Comparison of ENCODE assay signal across 30 cellular contexts in genomic region chr5:107526263-107526937, GRCh38.
DNase-seq lines count a peak whose midpoint lies in the region; ATAC-seq and TF ChIP-seq lines count a peak whose summit lies in the region.
"Had no signal": no experiment of that assay in that cellular context is flagged by ENCODE, and none has a peak within 500 bp of the region (broad histone marks: within the 10 kb centered on the region; RNA-seq: fewer than 3 reads in every experiment).

No MANE protein-coding gene starts in this region.

- no peak overlapping the region for H2BK5ac ChIP-seq in mesenchymal stem cell (ENCODE audit: low read depth, low read length, poor library complexity, severe bottlenecking)

- H3K36me3 Mint-ChIP-seq in type B pancreatic cell, result peaks cover 9% of the 10 kb centered on the region
- H3K36me3 Mint-ChIP-seq: activated naive CD4-positive, alpha-beta T cell treated with anti-CD3 and anti-CD28 coated beads, Interleukin-2, amount 50 U/mL, for 24 hours; CD4-positive, CD25-positive, alpha-beta regulatory T cell had no signal

- H4K20me1 ChIP-seq in SK-N-SH (ENCODE audit: insufficient read depth), result no peaks in the 10 kb centered on the region

- H3K79me1 ChIP-seq in mesenchymal stem cell (replicated peaks; ENCODE audit: low read length, poor library complexity, severe bottlenecking), result peaks cover 17% of the 10 kb centered on the region

- no peaks in the 10 kb centered on the region for H3K36me3 ChIP-seq in SK-N-SH (replicated peaks in 1 of 2; ENCODE audit: control insufficient read depth in 1 of 2, insufficient read depth in 2 of 2, low read length in 1 of 2)
- no peaks in the 10 kb centered on the region for H3K36me3 ChIP-seq in mesenchymal stem cell (ENCODE audit: control insufficient read depth in 1 of 2, insufficient read depth in 2 of 2, low read depth in 1 of 2, low read length in 2 of 2)
- H3K36me3 ChIP-seq: neural progenitor cell, vagina had no signal

- H3K4me1 ChIP-seq in SK-N-SH (ENCODE audit: control insufficient read depth in 1 of 2, insufficient read depth in 2 of 2, low read depth in 1 of 2, low read length in 1 of 2) (peaks cover 0 to 4% of the 10 kb centered on the region in 2 experiments; a peak in 3 of 4 replicates), mesenchymal stem cell (ENCODE audit: control insufficient read depth, insufficient read depth, low read depth, low read length) (peaks cover 7% of the 10 kb centered on the region)
- H3K4me1 ChIP-seq: vagina had no signal

- H3K79me2 ChIP-seq in SK-N-SH (ENCODE audit: insufficient read depth), result no peaks in the 10 kb centered on the region

- H3F3A ChIP-seq in SK-N-SH (replicated peaks; ENCODE audit: insufficient read depth), result no peaks in the 10 kb centered on the region

- no peak overlapping the region for H3K18ac ChIP-seq in mesenchymal stem cell (ENCODE audit: low read depth in 1 of 2, low read length in 2 of 2)

- DNase-seq in SK-N-SH (no peak), dedifferentiated amniotic fluid mesenchymal stem cell (ENCODE audit: extremely low spot score) (peak; percentile 41), mesenchymal stem cell (peak; percentile 26), type B pancreatic cell (ENCODE audit: extremely low spot score, unreplicated experiment) (no peak), NCI-H748 treated with DMSO at 0.1 percent for 48 hours (lab: John Stamatoyannopoulos, UW) (no peak)
- DNase-seq: activated CD4-positive, alpha-beta memory T cell treated with anti-CD3 and anti-CD28 coated beads, Interleukin-2, amount 10 ng/mL, durations not matched to agents 7 days and 5 days; activated CD4-positive, CD25-positive, alpha-beta regulatory T cell treated with anti-CD3 and anti-CD28 coated beads, Interleukin-2, amount 50 U/mL, for 72 hours; activated CD8-positive, alpha-beta memory T cell treated with anti-CD3 and anti-CD28 coated beads, Interleukin-2, amount 50 U/mL, for 48 hours; CD4-positive, CD25-positive, alpha-beta regulatory T cell; dorsolateral prefrontal cortex; KBM-7; NCI-H1417; NCI-H2081; NCI-H226; NCI-H774; stimulated activated CD4-positive, alpha-beta T cell treated with anti-CD3 and anti-CD28 coated beads, Interleukin-15, amount 100 ng/mL, for 24 hours; stimulated activated naive CD4-positive, alpha-beta T cell; T-helper 17 cell had no signal

- peak overlapping the region; percentile 29 for H3K27ac Mint-ChIP-seq in type B pancreatic cell
- H3K27ac Mint-ChIP-seq: activated CD4-positive, alpha-beta memory T cell treated with anti-CD3 and anti-CD28 coated beads, Interleukin-2, amount 10 ng/mL, durations not matched to agents 7 days and 5 days; activated naive CD4-positive, alpha-beta T cell treated with anti-CD3 and anti-CD28 coated beads, Interleukin-2, amount 50 U/mL, for 24 hours; activated T-helper 2 cell treated with anti-CD3 and anti-CD28 coated beads, Interferon-gamma antibody, Interleukin-2, Interleukin-4, amounts not matched to agents 10 μg/mL and 5 μg/mL and 100 μg/mL, durations not matched to agents 14 hours and 24 hours and 36 hours; CD4-positive, CD25-positive, alpha-beta regulatory T cell; neural progenitor cell; progenitor cell of endocrine pancreas; T-helper 17 cell had no signal

- no peak overlapping the region for H3K4ac ChIP-seq in mesenchymal stem cell (ENCODE audit: low read depth in 1 of 2, low read length in 2 of 2)

- H3K9ac ChIP-seq in SK-N-SH, result no peak overlapping the region
- H3K9ac ChIP-seq in mesenchymal stem cell (ENCODE audit: low read length), result peak overlapping the region; percentile 6
- H3K9ac ChIP-seq: neural progenitor cell had no signal

- no peak overlapping the region for H3K14ac ChIP-seq in mesenchymal stem cell (ENCODE audit: low read length in 2 of 2)

- POLR2A ChIA-PET in SK-N-SH (lab: Yijun Ruan, JAX), result no interaction called here

- H3K4me2 ChIP-seq in SK-N-SH, result no peak overlapping the region
- no peak overlapping the region for H3K4me2 ChIP-seq in mesenchymal stem cell (ENCODE audit: low read length, poor library complexity, severe bottlenecking)
- H3K4me2 ChIP-seq: neural progenitor cell had no signal

- TF ChIP-seq EP300 in SK-N-SH (IDR thresholded peaks at IDR 0.05; ENCODE audit: borderline replicate concordance in 1 of 2, low read depth in 1 of 2, low read length in 1 of 2), result no peak

- H3K9me3 Mint-ChIP-seq in type B pancreatic cell, result no peaks in the 10 kb centered on the region
- H3K9me3 Mint-ChIP-seq: activated CD4-positive, alpha-beta memory T cell treated with anti-CD3 and anti-CD28 coated beads, Interleukin-2, amount 10 ng/mL, durations not matched to agents 7 days and 5 days; activated naive CD4-positive, alpha-beta T cell treated with anti-CD3 and anti-CD28 coated beads, Interleukin-2, amount 50 U/mL, for 24 hours; activated T-helper 2 cell treated with anti-CD3 and anti-CD28 coated beads, Interferon-gamma antibody, Interleukin-2, Interleukin-4, amounts not matched to agents 10 μg/mL and 5 μg/mL and 100 μg/mL, durations not matched to agents 14 hours and 24 hours and 36 hours; central memory CD8-positive, alpha-beta T cell; neural progenitor cell had no signal

- TF ChIP-seq RAD21 in SK-N-SH (IDR thresholded peaks at IDR 0.05; ENCODE audit: low read length), result no peak

- H3K4me3 ChIP-seq in SK-N-SH (ENCODE audit: low read depth in 2 of 2, low read length in 1 of 2) (no peak overlapping the region), mesenchymal stem cell (ENCODE audit: insufficient read depth in 1 of 2, low read depth in 1 of 2, low read length in 2 of 2) (no peak overlapping the region)
- H3K4me3 ChIP-seq: dorsolateral prefrontal cortex, neural progenitor cell, SK-N-MC, vagina had no signal

- CTCF ChIA-PET in SK-N-SH (lab: Yijun Ruan, JAX), result interaction anchor here (0.7 kb wide), 1 partner anchor 66 kb away, joined by 3 read pairs; no protein-coding TSS in a partner anchor

- H2BK120ac ChIP-seq in mesenchymal stem cell (ENCODE audit: low read depth, low read length), result no peak overlapping the region

- H4K8ac ChIP-seq in mesenchymal stem cell (ENCODE audit: low read length), result no peak overlapping the region

- no peak; the same call in 2 of the 3 replicates for ATAC-seq in SK-N-SH treated with all-trans-retinoic acid at 6 μM for 48 hours
- ATAC-seq in GM19351 (IDR thresholded peaks at IDR 0.05; ENCODE audit: unreplicated experiment), result no peak
- no peak for ATAC-seq in GM21737 (IDR thresholded peaks at IDR 0.05; ENCODE audit: unreplicated experiment)
- ATAC-seq: sciatic nerve, T-helper 17 cell had no signal

- H3K9me2 ChIP-seq in SK-N-SH, result no peaks in the 10 kb centered on the region

- peaks cover 20% of the 10 kb centered on the region for H3K4me1 Mint-ChIP-seq in type B pancreatic cell (ENCODE audit: unreplicated experiment)
- H3K4me1 Mint-ChIP-seq: activated CD4-positive, alpha-beta memory T cell treated with anti-CD3 and anti-CD28 coated beads, Interleukin-2, amount 10 ng/mL, durations not matched to agents 7 days and 5 days; activated naive CD4-positive, alpha-beta T cell treated with anti-CD3 and anti-CD28 coated beads, Interleukin-2, amount 50 U/mL, for 24 hours; CD4-positive, CD25-positive, alpha-beta regulatory T cell; central memory CD8-positive, alpha-beta T cell had no signal

- no peak for TF ChIP-seq CTCF in SK-N-SH (IDR thresholded peaks at IDR 0.05)
- no peak for TF ChIP-seq CTCF in type B pancreatic cell (conservative IDR thresholded peaks at IDR 0.05)

- H3K4me3 Mint-ChIP-seq in type B pancreatic cell, result no peak overlapping the region
- H3K4me3 Mint-ChIP-seq: activated CD4-positive, alpha-beta memory T cell treated with anti-CD3 and anti-CD28 coated beads, Interleukin-2, amount 10 ng/mL, durations not matched to agents 7 days and 5 days; activated naive CD4-positive, alpha-beta T cell treated with anti-CD3 and anti-CD28 coated beads, Interleukin-2, amount 50 U/mL, for 24 hours; CD4-positive, CD25-positive, alpha-beta regulatory T cell; central memory CD8-positive, alpha-beta T cell; neural progenitor cell; T-helper 17 cell had no signal

- no peak overlapping the region for H2BK12ac ChIP-seq in mesenchymal stem cell (ENCODE audit: low read length in 2 of 2)

- no peak overlapping the region for H3K23ac ChIP-seq in mesenchymal stem cell (ENCODE audit: low read length in 2 of 2)

- H3K9me3 ChIP-seq in SK-N-SH, result no peaks in the 10 kb centered on the region
- H3K9me3 ChIP-seq in mesenchymal stem cell (ENCODE audit: control insufficient read depth, low read length), result no peaks in the 10 kb centered on the region
- H3K9me3 ChIP-seq: vagina had no signal

- H3K27me3 Mint-ChIP-seq in type B pancreatic cell, result no peaks in the 10 kb centered on the region
- H3K27me3 Mint-ChIP-seq: central memory CD8-positive, alpha-beta T cell; progenitor cell of endocrine pancreas; T-helper 17 cell had no signal

- H2AK5ac ChIP-seq in mesenchymal stem cell (ENCODE audit: low read length, severe bottlenecking), result no peak overlapping the region

- no peak overlapping the region for H4K91ac ChIP-seq in mesenchymal stem cell (ENCODE audit: low read length)

- no peak overlapping the region for H2BK15ac ChIP-seq in mesenchymal stem cell (ENCODE audit: low read depth, poor library complexity, severe bottlenecking)

- H2AFZ ChIP-seq in SK-N-SH (ENCODE audit: low read depth) (no peak overlapping the region), mesenchymal stem cell (ENCODE audit: low read depth, low read length) (peak overlapping the region; percentile 51)
- H2AFZ ChIP-seq: neural progenitor cell had no signal

- peak overlapping the region in 1 of 2 experiments; percentile 2; a peak in 1 of 4 replicates for H3K27ac ChIP-seq in SK-N-SH (ENCODE audit: low read depth in 2 of 2, low read length in 1 of 2)
- H3K27ac ChIP-seq in mesenchymal stem cell (ENCODE audit: low read length, poor library complexity, severe bottlenecking), result peak overlapping the region; percentile 89
- H3K27ac ChIP-seq: 22Rv1, dorsolateral prefrontal cortex, neural progenitor cell, SK-N-MC, vagina had no signal

- H3K27me3 ChIP-seq in SK-N-SH (ENCODE audit: insufficient read depth) (no peaks in the 10 kb centered on the region), mesenchymal stem cell (ENCODE audit: control insufficient read depth in 1 of 2, insufficient read depth in 1 of 2, low read length in 2 of 2) (no peaks in the 10 kb centered on the region)
- H3K27me3 ChIP-seq: dorsolateral prefrontal cortex, neural progenitor cell, vagina had no signal

TF ChIP-seq in SK-N-SH, 30 proteins besides CTCF, POLR2A, EP300 and RAD21 (continues in another document):
- TF ChIP-seq TAF1 (IDR thresholded peaks at IDR 0.05; ENCODE audit: borderline replicate concordance, low read depth, low read length), result no peak
- TF ChIP-seq ELF1 (IDR thresholded peaks at IDR 0.05), result no peak

Comparison
In these comparisons a context has a peak if more than half of its experiments do, and no peak if none do; other contexts are left out.
1. DNase-seq: peak in dedifferentiated amniotic fluid mesenchymal stem cell (single experiment) and mesenchymal stem cell (single experiment); none in SK-N-SH (single experiment), type B pancreatic cell (single experiment) and NCI-H748 treated with DMSO at 0.1 percent for 48 hours (single experiment).